In the genomic region with DNA sequence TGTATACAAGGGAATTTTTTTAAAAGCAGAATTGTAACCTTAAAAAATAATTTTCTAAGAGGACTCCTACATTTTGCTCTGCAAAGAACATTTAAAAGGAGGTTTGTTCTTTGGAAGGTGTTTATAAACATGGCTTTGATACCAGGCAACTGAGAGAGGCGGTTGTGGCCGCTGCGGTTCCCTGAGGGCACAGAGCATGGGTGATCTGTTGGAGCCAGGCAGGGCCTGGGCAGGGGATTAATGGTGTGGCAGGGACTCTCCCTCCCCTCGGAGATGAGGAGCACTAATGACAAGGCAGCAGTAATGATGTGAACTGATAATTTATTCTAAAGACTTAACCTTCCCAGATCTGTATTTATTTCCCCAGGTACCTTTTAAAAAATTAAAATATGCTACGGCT, we compare ENCODE assay signal across 27 cellular contexts.
DNase-seq lines count a peak whose midpoint lies in the region; ATAC-seq, FAIRE-seq and TF ChIP-seq lines count a peak whose summit lies in the region.
"Had no signal": no experiment of that assay in that cellular context is flagged by ENCODE, and none has a peak within 500 bp of the region (broad histone marks: within the 10 kb centered on the region; RNA-seq: fewer than 3 reads in every experiment).

No MANE protein-coding gene starts in this region.

- no peaks in the 10 kb centered on the region for H4K20me1 ChIP-seq in SK-N-SH (ENCODE audit: insufficient read depth)

- TF ChIP-seq POLR2A in body of pancreas (IDR thresholded peaks at IDR 0.05) (no peak), GM12892 (IDR thresholded peaks at IDR 0.05; ENCODE audit: low read depth, low read length) (no peak)

- 71% methylated on average over 5 of the region's 5 CpGs for WGBS in SK-N-SH (ENCODE audit: low lambda C conversion rate)
- WGBS in body of pancreas, 2 donors = 39 to 41% methylated on average over 5 of the region's 5 CpGs
- 47 to 54% methylated on average over 5 of the region's 5 CpGs for WGBS in pancreas, 2 donors

- TF ChIP-seq RAD21 in SK-N-SH (IDR thresholded peaks at IDR 0.05; ENCODE audit: low read length) = no peak; the same call in 1 of the 2 replicates

- CTCF ChIA-PET in SK-N-SH (lab: Yijun Ruan, JAX) = interaction anchor here (3.7 kb wide), 1 partner anchor 31 kb away, joined by 15 read pairs; no protein-coding TSS in a partner anchor

- POLR2A ChIA-PET in SK-N-SH (lab: Yijun Ruan, JAX) = no interaction called here

- H3K4me1 ChIP-seq in SK-N-SH (ENCODE audit: control insufficient read depth in 1 of 2, insufficient read depth in 2 of 2, low read depth in 1 of 2, low read length in 1 of 2) (peaks cover 4 to 26% of the 10 kb centered on the region in 2 experiments; a peak in 1 of 4 replicates), BE2C (peaks cover 12% of the 10 kb centered on the region), body of pancreas (peaks cover 95% of the 10 kb centered on the region), pancreas (peaks cover 32 to 68% (median 53%) of the 10 kb centered on the region in 3 donors)

- H3K4me2 ChIP-seq in SK-N-SH = no peak overlapping the region
- H3K4me2 ChIP-seq: BLaER1 treated with 17β-estradiol and CSF1 and Interleukin-3, amounts not matched to agents 10 nM and 100 nM; GM23338 had no signal

- H3K27ac ChIP-seq in SK-N-SH (ENCODE audit: low read depth in 2 of 2, low read length in 1 of 2) = 0 out of 4 replicates have a peak overlapping the region, but pooled peaks of 1 of the 2 experiments have one; percentile 23
- H3K27ac ChIP-seq in body of pancreas = peak overlapping the region; percentile 28 to 88 (median 68)
- peak overlapping the region in 3 of 4 donors; percentile 26 to 92 (median 90) for H3K27ac ChIP-seq in pancreas
- H3K27ac ChIP-seq in WERI-Rb-1 = no peak overlapping the region
- H3K27ac ChIP-seq: 22Rv1; BLaER1 treated with 17β-estradiol and CSF1 and Interleukin-3, amounts not matched to agents 10 nM and 100 nM; HL-60 had no signal

- no peak overlapping the region for H3K4me3 ChIP-seq in SK-N-SH (ENCODE audit: low read depth in 2 of 2, low read length in 1 of 2)
- H3K4me3 ChIP-seq in BE2C (ENCODE audit: low read depth, low read length) = no peak overlapping the region
- no peak overlapping the region for H3K4me3 ChIP-seq in body of pancreas
- H3K4me3 ChIP-seq in pancreas = no peak overlapping the region
- no peak overlapping the region for H3K4me3 ChIP-seq in WERI-Rb-1 (ENCODE audit: low read depth, low read length)
- H3K4me3 ChIP-seq: BLaER1 treated with 17β-estradiol and CSF1 and Interleukin-3, amounts not matched to agents 10 nM and 100 nM; GM23338; K562 had no signal

- peak; percentile 76 for DNase-seq in SK-N-SH
- peak; percentile 73 for DNase-seq in BE2C
- peak in 3 of 4 donors; percentile 27 to 45 (median 41) for DNase-seq in body of pancreas
- peak in 2 of 6 donors; percentile 28 to 60 for DNase-seq in pancreas
- no peak for DNase-seq in WERI-Rb-1
- DNase-seq in GM12892 (ENCODE audit: insufficient read length) = no peak
- DNase-seq in NCI-H1694 (lab: John Stamatoyannopoulos, UW) = no peak
- DNase-seq: ACHN; Caco-2; CD4-positive, alpha-beta memory T cell; DMS 273 treated with DMSO at 0.1 percent for 48 hours; DMS79 treated with DMSO at 0.1 percent for 48 hours; HCEC 1CT; NCI-H1092 treated with DMSO at 0.1 percent for 48 hours; NCI-H1436 treated with DMSO at 0.1 percent for 48 hours; NCI-H2029 treated with DMSO at 0.1 percent for 48 hours; NCI-H2171 treated with DMSO at 0.1 percent for 48 hours; NCI-H524 treated with DMSO at 0.1 percent for 48 hours; NCI-H82 had no signal

- H3F3A ChIP-seq in SK-N-SH (replicated peaks; ENCODE audit: insufficient read depth) = peaks cover 7% of the 10 kb centered on the region

- H3K27me3 ChIP-seq in SK-N-SH (ENCODE audit: insufficient read depth) (no peaks in the 10 kb centered on the region), BE2C (no peaks in the 10 kb centered on the region; the same call in 1 of the 2 replicates), body of pancreas (no peaks in the 10 kb centered on the region), pancreas (no peaks in the 10 kb centered on the region), WERI-Rb-1 (ENCODE audit: insufficient read depth, low read depth, severe bottlenecking) (no peaks in the 10 kb centered on the region)
- H3K27me3 ChIP-seq: BLaER1 treated with 17β-estradiol and CSF1 and Interleukin-3, amounts not matched to agents 10 nM and 100 nM had no signal

- no peaks in the 10 kb centered on the region for H3K9me2 ChIP-seq in SK-N-SH

- FAIRE-seq in pancreas (lab: Jason Lieb, UNC) = no peak
- no peak for FAIRE-seq in GM12892 (lab: Jason Lieb, UNC)
- FAIRE-seq: HepG2, K562, RCC 7860 had no signal

- no peaks in the 10 kb centered on the region for H3K36me3 ChIP-seq in SK-N-SH (replicated peaks in 1 of 2; ENCODE audit: control insufficient read depth in 1 of 2, insufficient read depth in 2 of 2, low read length in 1 of 2)
- no peaks in the 10 kb centered on the region for H3K36me3 ChIP-seq in BE2C
- no peaks in the 10 kb centered on the region for H3K36me3 ChIP-seq in body of pancreas (replicated peaks in 1 of 2; ENCODE audit: insufficient read depth in 1 of 2, low read depth in 2 of 2)
- no peaks in the 10 kb centered on the region for H3K36me3 ChIP-seq in pancreas
- no peaks in the 10 kb centered on the region for H3K36me3 ChIP-seq in WERI-Rb-1

- H3K9me3 ChIP-seq in SK-N-SH = no peaks in the 10 kb centered on the region
- no peaks in the 10 kb centered on the region for H3K9me3 ChIP-seq in BE2C
- H3K9me3 ChIP-seq in body of pancreas = peaks cover 0 to 2% (median 0%) of the 10 kb centered on the region in 3 donors
- H3K9me3 ChIP-seq in pancreas = no peaks in the 10 kb centered on the region
- H3K9me3 ChIP-seq in WERI-Rb-1 (ENCODE audit: severe bottlenecking) = no peaks in the 10 kb centered on the region
- H3K9me3 ChIP-seq: BLaER1 treated with 17β-estradiol and CSF1 and Interleukin-3, amounts not matched to agents 10 nM and 100 nM; Caco-2 had no signal

- no peak overlapping the region for H2AFZ ChIP-seq in SK-N-SH (ENCODE audit: low read depth)
- H2AFZ ChIP-seq: GM23338 had no signal

- TF ChIP-seq CTCF in SK-N-SH (IDR thresholded peaks at IDR 0.05) (no peak), BE2C (IDR thresholded peaks at IDR 0.05; ENCODE audit: low read depth, low read length) (no peak), body of pancreas (IDR thresholded peaks at IDR 0.05) (no peak), pancreas (IDR thresholded peaks at IDR 0.05) (no peak), WERI-Rb-1 (IDR thresholded peaks at IDR 0.05; ENCODE audit: low read depth, low read length) (no peak)

- peak in 1 of 2 experiments; percentile 54; a peak in 2 of 4 replicates for TF ChIP-seq EP300 in SK-N-SH (IDR thresholded peaks at IDR 0.05; ENCODE audit: borderline replicate concordance in 1 of 2, low read depth in 1 of 2, low read length in 1 of 2)

- no peaks in the 10 kb centered on the region for H3K79me2 ChIP-seq in SK-N-SH (ENCODE audit: insufficient read depth)

- no peak overlapping the region for H3K9ac ChIP-seq in SK-N-SH
- H3K9ac ChIP-seq: BLaER1 treated with 17β-estradiol and CSF1 and Interleukin-3, amounts not matched to agents 10 nM and 100 nM had no signal

- no peak for ATAC-seq in SK-N-SH treated with all-trans-retinoic acid at 6 μM for 48 hours
- peak; percentile 22 for ATAC-seq in body of pancreas
- peak in 2 of 4 donors; percentile 9 to 21 for ATAC-seq in pancreas
- ATAC-seq: GM23338, HepG2, K562 had no signal

- intact Hi-C loops in body of pancreas (cut with DNase I) (no loop called here), pancreas (cut with DNase I) (no loop called here)

TF ChIP-seq in SK-N-SH, 30 proteins besides CTCF, POLR2A, EP300 and RAD21:
- peak; percentile 54; the same call in 1 of the 2 replicates for TF ChIP-seq GATA2 (CRISPR knock-in tag; IDR thresholded peaks at IDR 0.05)
- TF ChIP-seq FOXJ3 (CRISPR knock-in tag; IDR thresholded peaks at IDR 0.05) = peak; percentile 73
- no peak for TF ChIP-seq EZH2phosphoT487 (IDR thresholded peaks at IDR 0.05; ENCODE audit: borderline replicate concordance, low read depth)
- TF ChIP-seq POLR2AphosphoS5 (IDR thresholded peaks at IDR 0.05; ENCODE audit: low read depth, low read length) = no peak
- 0 out of 2 replicates have a peak, but pooled peaks have one; percentile 19 for TF ChIP-seq RCOR1 (IDR thresholded peaks at IDR 0.05; ENCODE audit: low read length)

TF ChIP-seq in SK-N-SH treated with all-trans-retinoic acid at 6 μM for 48 hours, 23 proteins besides CTCF, POLR2A, EP300 and RAD21 (continues in another document):
- TF ChIP-seq ZNF565 (CRISPR knock-in tag; conservative IDR thresholded peaks at IDR 0.05; ENCODE audit: low read depth) (no peak), ISL1 (CRISPR knock-in tag; IDR thresholded peaks at IDR 0.05) (no peak), GLIS3 (CRISPR knock-in tag; IDR thresholded peaks at IDR 0.05) (no peak), CREB5 (CRISPR knock-in tag; IDR thresholded peaks at IDR 0.05; ENCODE audit: low read depth) (no peak), ZNF70 (CRISPR knock-in tag; IDR thresholded peaks at IDR 0.05) (no peak), RARB (CRISPR knock-in tag; IDR thresholded peaks at IDR 0.05) (no peak), PATZ1 (CRISPR knock-in tag; IDR thresholded peaks at IDR 0.05; ENCODE audit: borderline replicate concordance) (no peak), CSDC2 (CRISPR knock-in tag; IDR thresholded peaks at IDR 0.05) (no peak)

Comparison
In these comparisons a context has a peak if more than half of its experiments do, and no peak if none do; other contexts are left out.
1. DNase-seq: peak in SK-N-SH (single experiment), BE2C (single experiment) and body of pancreas (3 of 4); none in WERI-Rb-1 (single experiment), GM12892 (single experiment) and NCI-H1694 (single experiment).